18 cellular contexts compared by ENCODE assay signal in genomic region chr20:34396408-34396807, GRCh38. TPM values are rescaled to one million over a fixed set of nuclear protein-coding genes. Genes with fewer than 3 reads are reported as not detected.
DNase-seq lines count a peak whose midpoint lies in the region; ATAC-seq and TF ChIP-seq lines count a peak whose summit lies in the region.
"Had no signal": no experiment of that assay in that cellular context is flagged by ENCODE, and none has a peak within 500 bp of the region (broad histone marks: within the 10 kb centered on the region; RNA-seq: fewer than 3 reads in every experiment).

No MANE protein-coding gene starts in this region.

- H3K27ac Mint-ChIP-seq in T-helper 17 cell (peak overlapping the region; percentile 41), progenitor cell of endocrine pancreas (peak overlapping the region; percentile 60)
- H3K27ac Mint-ChIP-seq: HFFc6 had no signal

- intact Hi-C loops in Right ventricle myocardium superior (cut with DNase I), result no loop called here
- intact Hi-C loops in Right ventricle myocardium inferior (cut with DNase I), result no loop called here

- H3K9me3 Mint-ChIP-seq in progenitor cell of endocrine pancreas (ENCODE audit: low read depth), result no peaks in the 10 kb centered on the region
- H3K9me3 Mint-ChIP-seq: HFFc6 had no signal

- H3K36me3 Mint-ChIP-seq in T-helper 17 cell (ENCODE audit: low read depth), result peaks cover 5% of the 10 kb centered on the region
- peaks cover 30% of the 10 kb centered on the region for H3K36me3 Mint-ChIP-seq in progenitor cell of endocrine pancreas (ENCODE audit: insufficient read depth)

- no peak overlapping the region for H2AFZ ChIP-seq in DND-41 (ENCODE audit: low read depth, low read length)

- DNase-seq in Right ventricle myocardium superior (no peak), Right ventricle myocardium inferior (ENCODE audit: missing footprints) (no peak), DND-41 (no peak), T-helper 17 cell (no peak), progenitor cell of endocrine pancreas (ENCODE audit: low spot score, unreplicated experiment) (no peak), GM10266 (ENCODE audit: extremely low spot score) (no peak)
- DNase-seq: COR-L47, GDM1, HFFc6, KBM-7, NCI-H1436, NCI-H2081 treated with DMSO at 0.1 percent for 48 hours, NCI-H524, SHP77 treated with DMSO at 0.1 percent for 48 hours had no signal

- ATAC-seq in Right ventricle myocardium superior (ENCODE audit: poor library complexity) (peak; percentile 18), Right ventricle myocardium inferior (no peak), DND-41 (ENCODE audit: insufficient read depth, low read depth) (peak; percentile 37; the same call in 1 of the 3 replicates), T-helper 17 cell (no peak), HG02840 (IDR thresholded peaks at IDR 0.05; ENCODE audit: low FRiP score, unreplicated experiment) (no peak)
- ATAC-seq: Panc1, SK-N-SH treated with all-trans-retinoic acid at 6 μM for 48 hours had no signal

- no peak overlapping the region for H3K9ac ChIP-seq in DND-41 (ENCODE audit: low read depth, low read length)

- H3K27me3 Mint-ChIP-seq in T-helper 17 cell (no peaks in the 10 kb centered on the region), progenitor cell of endocrine pancreas (no peaks in the 10 kb centered on the region)

- peaks cover 21% of the 10 kb centered on the region for H3K4me1 Mint-ChIP-seq in T-helper 17 cell
- H3K4me1 Mint-ChIP-seq in progenitor cell of endocrine pancreas (ENCODE audit: low read depth), result peaks cover 4% of the 10 kb centered on the region

- no peaks in the 10 kb centered on the region for H3K9me3 ChIP-seq in DND-41 (ENCODE audit: insufficient read depth, low read length, severe bottlenecking)
- no peaks in the 10 kb centered on the region for H3K9me3 ChIP-seq in T-helper 17 cell (ENCODE audit: control insufficient read depth, low read length, poor library complexity, severe bottlenecking)

- H4K20me1 ChIP-seq in DND-41 (ENCODE audit: insufficient read depth, low read length), result peaks cover 22% of the 10 kb centered on the region; the same call in 1 of the 2 replicates

- H3K4me1 ChIP-seq in DND-41 (ENCODE audit: insufficient read depth, low read length), result no peaks in the 10 kb centered on the region

- H3K79me2 ChIP-seq in DND-41 (ENCODE audit: insufficient read depth, low read length), result peaks cover 90% of the 10 kb centered on the region

- no peak for TF ChIP-seq CTCF in DND-41 (IDR thresholded peaks at IDR 0.05; ENCODE audit: borderline replicate concordance, extremely low read depth, low read length, poor library complexity, severe bottlenecking)
- no peak for TF ChIP-seq CTCF in progenitor cell of endocrine pancreas (IDR thresholded peaks at IDR 0.05; ENCODE audit: unreplicated experiment)
- TF ChIP-seq CTCF in GM10266 (IDR thresholded peaks at IDR 0.05; ENCODE audit: control insufficient read depth, insufficient read depth, low read depth, missing control alignments), result no peak

- no peak overlapping the region for H3K4me3 ChIP-seq in DND-41 (ENCODE audit: low read depth in 1 of 2, low read length in 2 of 2)

- H3K4me3 Mint-ChIP-seq in T-helper 17 cell, result no peak overlapping the region
- H3K4me3 Mint-ChIP-seq in progenitor cell of endocrine pancreas (ENCODE audit: low read depth), result no peak overlapping the region
- H3K4me3 Mint-ChIP-seq: HFFc6 had no signal

- no peak overlapping the region for H3K4me2 ChIP-seq in DND-41 (ENCODE audit: insufficient read depth, low read length)

- no peaks in the 10 kb centered on the region for H3K27me3 ChIP-seq in DND-41 (ENCODE audit: insufficient read depth, low read length, poor library complexity)

- H3K36me3 ChIP-seq in DND-41 (ENCODE audit: insufficient read depth, low read length), result peaks cover 59% of the 10 kb centered on the region

- H3K27ac ChIP-seq in DND-41 (ENCODE audit: low read length), result no peak overlapping the region
- H3K27ac ChIP-seq: C4-2B had no signal

RNA-seq across cellular contexts. Expression of gene ITCH, which starts 33.3 kb away (rescaled TPM):
- total RNA-seq in Right ventricle myocardium superior, result 39.9 TPM
- total RNA-seq in Right ventricle myocardium inferior, result 39.8 TPM
- total RNA-seq in T-helper 17 cell, result 10 to 100 TPM; 44.4 to 53.4 TPM
- 83.9 and 85.5 TPM in 2 replicates for total RNA-seq in progenitor cell of endocrine pancreas

Comparison
In these comparisons a context has a peak if more than half of its experiments do, and no peak if none do; other contexts are left out.
1. ATAC-seq: peak in Right ventricle myocardium superior (single experiment) and DND-41 (single experiment); none in Right ventricle myocardium inferior (single experiment), T-helper 17 cell (single experiment) and HG02840 (single experiment).